In genomic region chr4:112230879-112231778, GRCh38 we compare ENCODE assay signal across 1 cellular context.
TF ChIP-seq lines count a peak whose summit lies in the region.

No MANE protein-coding gene starts in this region.

TF ChIP-seq in HepG2, 621 proteins besides CTCF, POLR2A, EP300 and RAD21 (continued from another document and continues in another):
- TF ChIP-seq ATF6 (CRISPR knock-in tag; conservative IDR thresholded peaks at IDR 0.05) (no peak), ZNF781 (CRISPR knock-in tag; IDR thresholded peaks at IDR 0.05; ENCODE audit: borderline replicate concordance, not compliant biosample characterization) (peak; percentile 33), ZNF605 (CRISPR knock-in tag; IDR thresholded peaks at IDR 0.05) (peak; percentile 96), SMYD3 (CRISPR knock-in tag; IDR thresholded peaks at IDR 0.05) (no peak), POGK (CRISPR knock-in tag; conservative IDR thresholded peaks at IDR 0.05) (0 out of 2 replicates have a peak, but pooled peaks have one; percentile 35), GTF2F1 (IDR thresholded peaks at IDR 0.05; ENCODE audit: low read length) (no peak), ZNF562 (CRISPR knock-in tag; IDR thresholded peaks at IDR 0.05; ENCODE audit: borderline replicate concordance) (no peak), SNRNP70 (IDR thresholded peaks at IDR 0.05; ENCODE audit: low read depth, low read length) (no peak), NFIB (CRISPR knock-in tag; IDR thresholded peaks at IDR 0.05; ENCODE audit: borderline replicate concordance) (no peak), ZNF574 (CRISPR knock-in tag; IDR thresholded peaks at IDR 0.05) (peak; percentile 68), RNF219 (CRISPR knock-in tag; IDR thresholded peaks at IDR 0.05) (no peak), ZBTB42 (CRISPR knock-in tag; IDR thresholded peaks at IDR 0.05) (no peak), TGIF2 (CRISPR knock-in tag; IDR thresholded peaks at IDR 0.05) (no peak), TERF1 (CRISPR knock-in tag; IDR thresholded peaks at IDR 0.05) (no peak), PRDM4 (CRISPR knock-in tag; IDR thresholded peaks at IDR 0.05; ENCODE audit: borderline replicate concordance) (no peak), MAFK (conservative IDR thresholded peaks at IDR 0.05 in 1 of 2, IDR thresholded peaks at IDR 0.05 in 1 of 2; ENCODE audit: low read length in 2 of 2) (peak; percentile 87 to 94), PPARG (CRISPR knock-in tag; conservative IDR thresholded peaks at IDR 0.05) (peak; percentile 80), ZNF234 (CRISPR knock-in tag; conservative IDR thresholded peaks at IDR 0.05) (no peak), AGO2 (optimal IDR thresholded peaks at IDR 0.05; ENCODE audit: low read depth, low read length) (no peak), CBX2 (IDR thresholded peaks at IDR 0.05; ENCODE audit: low read depth, low read length) (no peak), CBX2 (CRISPR knock-in tag; IDR thresholded peaks at IDR 0.05; ENCODE audit: low read depth) (no peak), DRAP1 (CRISPR knock-in tag; IDR thresholded peaks at IDR 0.05) (peak; percentile 77; the same call in 1 of the 2 replicates), ZFP36L1 (CRISPR knock-in tag; IDR thresholded peaks at IDR 0.05) (0 out of 2 replicates have a peak, but pooled peaks have one; percentile 49), GZF1 (CRISPR knock-in tag; IDR thresholded peaks at IDR 0.05) (no peak), THAP9 (CRISPR knock-in tag; IDR thresholded peaks at IDR 0.05; ENCODE audit: borderline replicate concordance) (peak; percentile 46; the same call in 1 of the 2 replicates), ZNF205 (CRISPR knock-in tag; IDR thresholded peaks at IDR 0.05) (no peak), DNMT1 (CRISPR knock-in tag; IDR thresholded peaks at IDR 0.05) (no peak), ZBTB38 (CRISPR knock-in tag; IDR thresholded peaks at IDR 0.05) (no peak), HCFC1 (IDR thresholded peaks at IDR 0.05; ENCODE audit: low read depth, low read length) (no peak), ZFP91 (CRISPR knock-in tag; IDR thresholded peaks at IDR 0.05; ENCODE audit: borderline replicate concordance) (no peak; the same call in 1 of the 2 replicates), ZNF12 (CRISPR knock-in tag; IDR thresholded peaks at IDR 0.05) (no peak), PLRG1 (conservative IDR thresholded peaks at IDR 0.05) (no peak), ZNF576 (CRISPR knock-in tag; IDR thresholded peaks at IDR 0.05) (no peak), BRD4 (CRISPR knock-in tag; IDR thresholded peaks at IDR 0.05) (no peak; the same call in 1 of the 2 replicates), ZNF451 (CRISPR knock-in tag; IDR thresholded peaks at IDR 0.05) (no peak), HIC2 (CRISPR knock-in tag; IDR thresholded peaks at IDR 0.05; ENCODE audit: low read depth) (no peak), ZFYVE20 (CRISPR knock-in tag; IDR thresholded peaks at IDR 0.05; ENCODE audit: borderline replicate concordance, low read depth) (no peak), RFX1 (IDR thresholded peaks at IDR 0.05) (no peak), REL (CRISPR knock-in tag; conservative IDR thresholded peaks at IDR 0.05) (no peak), ZNF3 (CRISPR knock-in tag; IDR thresholded peaks at IDR 0.05) (no peak), ZNF598 (CRISPR knock-in tag; IDR thresholded peaks at IDR 0.05; ENCODE audit: borderline replicate concordance) (0 out of 2 replicates have a peak, but pooled peaks have one; percentile 20), MATR3 (CRISPR knock-in tag; IDR thresholded peaks at IDR 0.05) (no peak)
